Comparison of ENCODE assay signal across 8 cellular contexts in genomic region chr14:58331111-58331510, GRCh38. TPM values are rescaled to one million over a fixed set of nuclear protein-coding genes. Genes with fewer than 3 reads are reported as not detected.
A peak's percentile ranks its signal among the peaks of the same experiment; 100 is the strongest.
DNase-seq lines count a peak whose midpoint lies in the region; ATAC-seq lines count a peak whose summit lies in the region.

No MANE protein-coding gene starts in this region.

- no peak overlapping the region for H3K9ac ChIP-seq in mucosa of rectum (ENCODE audit: low read depth in 1 of 2, low read length in 2 of 2)

- H3K9me3 Mint-ChIP-seq in CD8-positive, alpha-beta memory T cell = no peaks in the 10 kb centered on the region

- peak overlapping the region; percentile 22 for H3K4me3 ChIP-seq in CD8-positive, alpha-beta memory T cell (ENCODE audit: low read length)
- H3K4me3 ChIP-seq in mucosa of rectum (ENCODE audit: low read length in 2 of 2) = peak overlapping the region; percentile 16 to 35

- peaks cover 4 to 57% (median 12%) of the 10 kb centered on the region in 3 donors for H3K36me3 Mint-ChIP-seq in CD8-positive, alpha-beta memory T cell

- peak overlapping the region; percentile 45 for H3K27ac ChIP-seq in CD8-positive, alpha-beta memory T cell (ENCODE audit: low read depth, low read length)
- H3K27ac ChIP-seq in epithelial cell of prostate = no peak overlapping the region
- no peak overlapping the region for H3K27ac ChIP-seq in mucosa of rectum (ENCODE audit: low read depth in 2 of 2, low read length in 2 of 2)

- H3K27ac Mint-ChIP-seq in CD8-positive, alpha-beta memory T cell = peak overlapping the region; percentile 86 to 98 (median 93)

- H3K4me1 Mint-ChIP-seq in CD8-positive, alpha-beta memory T cell = peaks cover 16 to 37% (median 34%) of the 10 kb centered on the region in 3 donors

- ATAC-seq in GM21381 (IDR thresholded peaks at IDR 0.05; ENCODE audit: unreplicated experiment) = peak; percentile 95

- peak overlapping the region; percentile 5 to 67 (median 51) for H3K4me3 Mint-ChIP-seq in CD8-positive, alpha-beta memory T cell

- H3K27me3 Mint-ChIP-seq in CD8-positive, alpha-beta memory T cell = no peaks in the 10 kb centered on the region

- POLR2A ChIA-PET in CD8-positive, alpha-beta memory T cell (lab: Charles Lee) = no interaction called here

- no peaks in the 10 kb centered on the region for H3K9me3 ChIP-seq in CD8-positive, alpha-beta memory T cell (ENCODE audit: low read length)
- no peaks in the 10 kb centered on the region for H3K9me3 ChIP-seq in mucosa of rectum (ENCODE audit: control insufficient read depth in 2 of 2, low read length in 2 of 2)

- H3K27me3 ChIP-seq in CD8-positive, alpha-beta memory T cell (ENCODE audit: insufficient read depth, low read length, poor library complexity, severe bottlenecking) = no peaks in the 10 kb centered on the region
- no peaks in the 10 kb centered on the region for H3K27me3 ChIP-seq in mucosa of rectum (ENCODE audit: control insufficient read depth in 2 of 2, insufficient read depth in 2 of 2, low read length in 2 of 2)

- peaks cover 12% of the 10 kb centered on the region for H3K4me1 ChIP-seq in CD8-positive, alpha-beta memory T cell (ENCODE audit: insufficient read depth, low read length)
- peaks cover 0 to 8% of the 10 kb centered on the region in 2 donors for H3K4me1 ChIP-seq in mucosa of rectum (ENCODE audit: control insufficient read depth in 2 of 2, insufficient read depth in 2 of 2, low read length in 2 of 2)

- H3K36me3 ChIP-seq in CD8-positive, alpha-beta memory T cell (ENCODE audit: insufficient read depth, low read length) = peaks cover 22% of the 10 kb centered on the region
- H3K36me3 ChIP-seq in mucosa of rectum (ENCODE audit: control insufficient read depth in 2 of 2, insufficient read depth in 2 of 2, low read length in 2 of 2) = peaks cover 21 to 38% of the 10 kb centered on the region in 2 donors

- CTCF ChIA-PET in CD8-positive, alpha-beta memory T cell (lab: Charles Lee) = no interaction called here

- peak; percentile 77 to 95 (median 94) for DNase-seq in CD8-positive, alpha-beta memory T cell
- DNase-seq in HT1080 (ENCODE audit: low read depth) = peak; percentile 91
- peak; percentile 58 to 90 for DNase-seq in NOMO-1 (lab: John Stamatoyannopoulos, UW; ENCODE audit: unreplicated experiment in 2 of 2)
- peak; percentile 79 for DNase-seq in activated T-cell treated with anti-CD3 and anti-CD28 coated beads for 24 hours (ENCODE audit: low read depth)
- peak; percentile 8 for DNase-seq in epithelial cell of prostate (ENCODE audit: low read depth, low spot score)
- DNase-seq in stimulated activated CD8-positive, alpha-beta memory T cell treated with anti-CD3 and anti-CD28 coated beads, Interleukin-4, amount 100 ng/mL, for 24 hours (ENCODE audit: low read depth) = peak; percentile 63

RNA-seq across cellular contexts. Expression of gene ARID4A, which starts 32.8 kb away (rescaled TPM):
- 10 to 100 TPM; 19.6 to 20.4 TPM for total RNA-seq in CD8-positive, alpha-beta memory T cell
- polyA plus RNA-seq in CD8-positive, alpha-beta memory T cell = 38.3 TPM
- total RNA-seq in HT1080 (2014; rRNA removed; shearing (Covaris generic)) = 1.7 and 5.0 TPM in 2 replicates
- polyA plus RNA-seq in HT1080 (2015; cell fraction: cytosol; rRNA removed) = 2.7 and 3.9 TPM in 2 replicates
- polyA plus RNA-seq in HT1080 (2015; cell fraction: nucleus; rRNA removed) = 10.8 and 11.1 TPM in 2 replicates

Comparison
In these comparisons a context has a peak if more than half of its experiments do, and no peak if none do; other contexts are left out.
1. DNase-seq: peak in every context shown above with its lines; median percentile 94 in CD8-positive, alpha-beta memory T cell; 91 in HT1080; 79 in activated T-cell treated with anti-CD3 and anti-CD28 coated beads for 24 hours; 74 in NOMO-1; 63 in stimulated activated CD8-positive, alpha-beta memory T cell treated with anti-CD3 and anti-CD28 coated beads, Interleukin-4, amount 100 ng/mL, for 24 hours; 8 in epithelial cell of prostate.